Comparison of ENCODE assay signal across 16 cellular contexts in genomic region chr1:175494950-175495349, GRCh38.
DNase-seq lines count a peak whose midpoint lies in the region; FAIRE-seq and TF ChIP-seq lines count a peak whose summit lies in the region.
"Had no signal": no experiment of that assay in that cellular context is flagged by ENCODE, and none has a peak within 500 bp of the region (broad histone marks: within the 10 kb centered on the region; RNA-seq: fewer than 3 reads in every experiment).

No MANE protein-coding gene starts in this region.

- DNase-seq in MCF 10A (ENCODE audit: unreplicated experiment) (peak; percentile 13), mammary epithelial cell (no peak), bronchial epithelial cell (ENCODE audit: low read depth) (no peak), kidney tubule cell (ENCODE audit: low spot score) (peak; percentile 16), DMS79 treated with DMSO at 0.1 percent for 48 hours (lab: John Stamatoyannopoulos, UW) (no peak), AG20443 (ENCODE audit: low spot score) (no peak), OCI-M1 (lab: John Stamatoyannopoulos, UW) (no peak), NCI-H146 treated with DMSO at 0.1 percent for 48 hours (lab: John Stamatoyannopoulos, UW; ENCODE audit: unreplicated experiment) (no peak)
- DNase-seq: 8988T; Calu3; CD8-positive, alpha-beta T cell; GF-D8; HCEC 1CT had no signal

- no peak overlapping the region for H3K4me3 Mint-ChIP-seq in MCF 10A (ENCODE audit: unreplicated experiment)
- H3K4me3 Mint-ChIP-seq: CD8-positive, alpha-beta T cell; GM23338 had no signal

- H4K20me1 ChIP-seq in mammary epithelial cell (ENCODE audit: insufficient read depth, low read length), result no peaks in the 10 kb centered on the region

- no peak overlapping the region for H2AFZ ChIP-seq in mammary epithelial cell (ENCODE audit: low read depth, low read length)
- H2AFZ ChIP-seq: GM23338 had no signal

- no peak overlapping the region for H3K4me3 ChIP-seq in mammary epithelial cell (replicated peaks in 1 of 3; ENCODE audit: insufficient read depth in 1 of 3, low read depth in 2 of 3, low read length in 3 of 3)
- H3K4me3 ChIP-seq in bronchial epithelial cell (ENCODE audit: low read depth, low read length), result no peak overlapping the region
- H3K4me3 ChIP-seq: GM23338 had no signal

- H3K4me2 ChIP-seq in mammary epithelial cell (ENCODE audit: insufficient read depth, low read depth, low read length), result no peak overlapping the region
- H3K4me2 ChIP-seq: GM23338 had no signal

- no TSS peak for BruUV-seq in MCF 10A (replicated peaks; lab: Mats Ljungman, UMichigan)
- no TSS peak for BruUV-seq in mammary epithelial cell (replicated peaks; lab: Mats Ljungman, UMichigan)

- no peak overlapping the region for H3K27ac Mint-ChIP-seq in MCF 10A (ENCODE audit: low read depth, unreplicated experiment)
- H3K27ac Mint-ChIP-seq: CD8-positive, alpha-beta T cell; GM23338 had no signal

- H3K79me2 ChIP-seq in mammary epithelial cell (ENCODE audit: insufficient read depth, low read length), result no peaks in the 10 kb centered on the region

- dilution Hi-C loops in mammary epithelial cell (cut with HindIII; ENCODE audit: low sequenced_read_pairs), result no loop called here

- H3K9ac ChIP-seq in mammary epithelial cell (ENCODE audit: insufficient read depth, low read length), result no peak overlapping the region

- in situ Hi-C loops in mammary epithelial cell (cut with MboI; ENCODE audit: low sequenced_read_pairs in 2 of 2), result loop anchor here (25.0 kb wide), 2 partner anchors 392 to 567 kb away; no protein-coding TSS in a partner anchor

- no peaks in the 10 kb centered on the region for H3K9me3 Mint-ChIP-seq in MCF 10A (ENCODE audit: unreplicated experiment)
- H3K9me3 Mint-ChIP-seq: CD8-positive, alpha-beta T cell; GM23338 had no signal

- H3K36me3 ChIP-seq in mammary epithelial cell (ENCODE audit: insufficient read depth, low read length) (no peaks in the 10 kb centered on the region), bronchial epithelial cell (ENCODE audit: control insufficient read depth, insufficient read depth, low read length) (no peaks in the 10 kb centered on the region)

- POLR2A ChIA-PET in MCF 10A (lab: Yijun Ruan, JAX), result no interaction called here

- peaks cover 10% of the 10 kb centered on the region for H3K27me3 ChIP-seq in mammary epithelial cell (ENCODE audit: insufficient read depth, low read length)
- H3K27me3 ChIP-seq in bronchial epithelial cell (ENCODE audit: control insufficient read depth, insufficient read depth, low read length), result no peaks in the 10 kb centered on the region

- H3K27me3 Mint-ChIP-seq in MCF 10A (ENCODE audit: insufficient read depth, unreplicated experiment), result peaks cover 75% of the 10 kb centered on the region

- FAIRE-seq in bronchial epithelial cell (lab: Jason Lieb, UNC), result peak; percentile 64
- FAIRE-seq: H54 had no signal

- 49% methylated on average over 5 of the region's 5 CpGs for WGBS in mammary epithelial cell (ENCODE audit: low coverage, missing lambda C conversion rate)

- TF ChIP-seq CTCF in MCF 10A (IDR thresholded peaks at IDR 0.05; ENCODE audit: unreplicated experiment), result no peak
- TF ChIP-seq CTCF in mammary epithelial cell (conservative IDR thresholded peaks at IDR 0.05 in 1 of 2, IDR thresholded peaks at IDR 0.05 in 1 of 2; ENCODE audit: extremely low read depth in 1 of 2, insufficient read depth in 1 of 2, low read depth in 1 of 2, low read length in 2 of 2), result no peak
- TF ChIP-seq CTCF in bronchial epithelial cell (IDR thresholded peaks at IDR 0.05; ENCODE audit: insufficient read depth, low read length, severe bottlenecking), result no peak

- CTCF ChIA-PET in MCF 10A (lab: Yijun Ruan, JAX), result interaction anchor here (0.6 to 5.4 kb wide), 4 partner anchors 13 to 822 kb away, joined by 3 to 25 read pairs (median 4); no protein-coding TSS in a partner anchor
- CTCF ChIA-PET in mammary epithelial cell (lab: Charles Lee; ENCODE audit: low non-redundant PET), result no interaction called here

- H3K4me1 ChIP-seq in mammary epithelial cell (ENCODE audit: insufficient read depth, low read length), result no peaks in the 10 kb centered on the region

- intact Hi-C loops in MCF 10A (cut with micrococcal nuclease), result no loop called here
- intact Hi-C loops in mammary epithelial cell (cut with micrococcal nuclease), result no loop called here

- no peak overlapping the region for H3K27ac ChIP-seq in mammary epithelial cell (ENCODE audit: insufficient read depth, low read depth, low read length)
- H3K27ac ChIP-seq: HL-60 had no signal

- H3K4me1 Mint-ChIP-seq in MCF 10A (ENCODE audit: insufficient read depth, unreplicated experiment), result peaks cover 16% of the 10 kb centered on the region

- no peaks in the 10 kb centered on the region for H3K36me3 Mint-ChIP-seq in MCF 10A (ENCODE audit: insufficient read depth, unreplicated experiment)
- H3K36me3 Mint-ChIP-seq: CD8-positive, alpha-beta T cell had no signal

- H3K9me3 ChIP-seq in mammary epithelial cell (replicated peaks; ENCODE audit: insufficient read depth, low read length), result no peaks in the 10 kb centered on the region

Comparison
In these comparisons a context has a peak if more than half of its experiments do, and no peak if none do; other contexts are left out.
1. DNase-seq: peak in MCF 10A (single experiment) and kidney tubule cell (single experiment); none in mammary epithelial cell (single experiment), bronchial epithelial cell (single experiment), DMS79 treated with DMSO at 0.1 percent for 48 hours (single experiment), AG20443 (single experiment), OCI-M1 (single experiment) and NCI-H146 treated with DMSO at 0.1 percent for 48 hours (single experiment).